ENCODE assay signal across 12 cellular contexts in genomic region chr5:90640484-90641059, GRCh38.
DNase-seq lines count a peak whose midpoint lies in the region; ATAC-seq, FAIRE-seq and TF ChIP-seq lines count a peak whose summit lies in the region.
"Had no signal": no experiment of that assay in that cellular context is flagged by ENCODE, and none has a peak within 500 bp of the region (broad histone marks: within the 10 kb centered on the region; RNA-seq: fewer than 3 reads in every experiment).

No MANE protein-coding gene starts in this region.

- ATAC-seq in GM18870 (IDR thresholded peaks at IDR 0.05; ENCODE audit: unreplicated experiment) (peak; percentile 61), HG02870 (IDR thresholded peaks at IDR 0.05; ENCODE audit: unreplicated experiment) (peak; percentile 62), GM12878 (peak; percentile 78), GM21381 (IDR thresholded peaks at IDR 0.05; ENCODE audit: unreplicated experiment) (no peak), Right ventricle myocardium inferior (no peak)
- ATAC-seq: T-cell had no signal

- in situ Hi-C loops in GM12878 (cut with MboI): no loop called here

- no peak for TF ChIP-seq EP300 in GM12878 (IDR thresholded peaks at IDR 0.05; ENCODE audit: borderline replicate concordance in 1 of 2, control insufficient read depth in 1 of 2, low read depth in 2 of 2, low read length in 2 of 2)

- H3K79me2 ChIP-seq in GM12878 (ENCODE audit: control insufficient read depth, insufficient read depth, low read length) (no peaks in the 10 kb centered on the region; the same call in none of the 2 replicates), smooth muscle cell (ENCODE audit: low read depth) (no peaks in the 10 kb centered on the region)

- H3K9ac ChIP-seq in GM12878 (ENCODE audit: control insufficient read depth, insufficient read depth, low read length): peak overlapping the region; percentile 52
- no peak overlapping the region for H3K9ac ChIP-seq in smooth muscle cell (ENCODE audit: low read depth)

- TF ChIP-seq POLR2A in GM12878 (IDR thresholded peaks at IDR 0.05; ENCODE audit: low read depth, low read length) (no peak), prostate gland (IDR thresholded peaks at IDR 0.05) (no peak)

- H3K4me2 ChIP-seq in GM12878 (ENCODE audit: control insufficient read depth, insufficient read depth) (peak overlapping the region; percentile 86), smooth muscle cell (no peak overlapping the region)

- no peaks in the 10 kb centered on the region for H3K36me3 ChIP-seq in GM12878 (ENCODE audit: control insufficient read depth in 2 of 2, insufficient read depth in 2 of 2, low read length in 1 of 2)
- no peaks in the 10 kb centered on the region for H3K36me3 ChIP-seq in prostate gland
- H3K36me3 ChIP-seq in smooth muscle cell (ENCODE audit: low read depth): no peaks in the 10 kb centered on the region
- H3K36me3 ChIP-seq: suprapubic skin had no signal

- RAD21 ChIA-PET in GM12878 (lab: Charles Lee; ENCODE audit: unreplicated experiment): interaction anchor here (0.7 to 1.9 kb wide), 9 partner anchors 9 to 743 kb away, joined by 3 to 8 read pairs (median 3); partner anchors contain the start of gene ARRDC3

- BruUV-seq in GM12878 (replicated peaks; lab: Mats Ljungman, UMichigan): no TSS peak

- H3K4me3 ChIP-seq in GM12878: peak overlapping the region; percentile 10; the same call in 1 of the 2 replicates
- no peak overlapping the region for H3K4me3 ChIP-seq in prostate gland
- no peak overlapping the region for H3K4me3 ChIP-seq in smooth muscle cell
- H3K4me3 ChIP-seq: suprapubic skin had no signal

- intact Hi-C loops in GM12878 (cut with micrococcal nuclease; ENCODE audit: unreplicated experiment): no loop called here
- intact Hi-C loops in prostate gland (cut with DNase I): no loop called here
- intact Hi-C loops in Right ventricle myocardium inferior (cut with DNase I): no loop called here

- TF ChIP-seq RAD21 in GM12878 (IDR thresholded peaks at IDR 0.05; ENCODE audit: insufficient read depth, low read depth, low read length): no peak

- H4K20me1 ChIP-seq in GM12878 (ENCODE audit: control insufficient read depth, insufficient read depth) (no peaks in the 10 kb centered on the region), smooth muscle cell (ENCODE audit: low read depth) (no peaks in the 10 kb centered on the region)

- no peaks in the 10 kb centered on the region for H3F3A ChIP-seq in smooth muscle cell (ENCODE audit: low read depth)

- SMC1A ChIA-PET in GM12878 (lab: Charles Lee; ENCODE audit: uncharacterized antibody, unreplicated experiment): interaction anchor here (0.6 to 3.6 kb wide), 12 partner anchors 9 to 323 kb away, joined by 3 to 31 read pairs (median 4); no protein-coding TSS in a partner anchor

- H3K4me1 ChIP-seq in GM12878 (ENCODE audit: control insufficient read depth, insufficient read depth, low read length): peaks cover 13% of the 10 kb centered on the region; the same call in 1 of the 2 replicates
- no peaks in the 10 kb centered on the region for H3K4me1 ChIP-seq in prostate gland (replicated peaks)
- peaks cover 7% of the 10 kb centered on the region for H3K4me1 ChIP-seq in smooth muscle cell (ENCODE audit: low read depth)
- H3K4me1 ChIP-seq: suprapubic skin had no signal

- peak overlapping the region; percentile 93 for H3K27ac ChIP-seq in GM12878 (ENCODE audit: control insufficient read depth, insufficient read depth)
- no peak overlapping the region for H3K27ac ChIP-seq in prostate gland
- H3K27ac ChIP-seq in smooth muscle cell (ENCODE audit: low read depth): no peak overlapping the region
- H3K27ac ChIP-seq: suprapubic skin had no signal

- 44% methylated on average over 5 of the region's 5 CpGs for WGBS in GM12878 (ENCODE audit: insufficient coverage, insufficient replicate concordance, low lambda C conversion rate, missing lambda C conversion rate)
- 31% methylated on average over 5 of the region's 5 CpGs for WGBS in prostate gland
- WGBS in smooth muscle cell (ENCODE audit: low lambda C conversion rate): 78% methylated on average over 5 of the region's 5 CpGs

- TF ChIP-seq CTCF in GM12878 (IDR thresholded peaks at IDR 0.05 in 2 of 3, conservative IDR thresholded peaks at IDR 0.05 in 1 of 3; ENCODE audit: control insufficient read depth in 2 of 3, extremely low read depth in 1 of 3, insufficient read depth in 1 of 3, low read depth in 3 of 3, low read length in 3 of 3) (no peak), prostate gland (IDR thresholded peaks at IDR 0.05) (no peak), smooth muscle cell (IDR thresholded peaks at IDR 0.05; ENCODE audit: borderline replicate concordance, insufficient read depth, poor library complexity, severe bottlenecking) (no peak)

- H2AFZ ChIP-seq in GM12878 (ENCODE audit: control insufficient read depth, low read depth, low read length) (peak overlapping the region; percentile 85), smooth muscle cell (ENCODE audit: low read depth) (no peak overlapping the region)

- DNase-seq in GM12878 (ENCODE audit: low read depth, low spot score) (peak; percentile 79), prostate gland (ENCODE audit: low spot score) (peak; percentile 11), smooth muscle cell (lab: John Stamatoyannopoulos, UW; ENCODE audit: unreplicated experiment) (no peak), Right ventricle myocardium inferior (ENCODE audit: missing footprints) (no peak)
- DNase-seq: EL, NCI-H187 treated with DMSO at 0.1 percent for 48 hours, T-cell had no signal

- H3K27me3 ChIP-seq in GM12878 (replicated peaks in 1 of 2; ENCODE audit: control insufficient read depth in 2 of 2, insufficient read depth in 2 of 2, low read length in 1 of 2) (no peaks in the 10 kb centered on the region), prostate gland (replicated peaks; ENCODE audit: insufficient read depth) (no peaks in the 10 kb centered on the region), smooth muscle cell (ENCODE audit: low read depth) (no peaks in the 10 kb centered on the region)
- H3K27me3 ChIP-seq: suprapubic skin had no signal

- POLR2A ChIA-PET in GM12878 (lab: Charles Lee): interaction anchor here (0.6 to 1.5 kb wide), 3 partner anchors 8 to 308 kb away, joined by 3 to 4 read pairs (median 3); no protein-coding TSS in a partner anchor

- CTCF ChIA-PET in GM12878 (lab: Yijun Ruan, JAX): interaction anchor here (0.9 to 1.0 kb wide), 3 partner anchors 9 to 36 kb away, joined by 3 to 5 read pairs (median 3); no protein-coding TSS in a partner anchor

- H3K9me3 ChIP-seq in GM12878 (replicated peaks; ENCODE audit: control insufficient read depth, insufficient read depth, low read length): peaks cover 2% of the 10 kb centered on the region; the same call in 2 of the 3 replicates
- no peaks in the 10 kb centered on the region for H3K9me3 ChIP-seq in prostate gland
- no peaks in the 10 kb centered on the region for H3K9me3 ChIP-seq in smooth muscle cell (replicated peaks; ENCODE audit: low read depth)
- H3K9me3 ChIP-seq: suprapubic skin had no signal

- no peak for FAIRE-seq in GM12878 (lab: Jason Lieb, UNC)
- FAIRE-seq: H1 had no signal

TF ChIP-seq in GM12878, 131 proteins besides CTCF, POLR2A, EP300 and RAD21 (continues in another document):
- no peak for TF ChIP-seq RFX5 (IDR thresholded peaks at IDR 0.05; ENCODE audit: low read depth, low read length)
- no peak for TF ChIP-seq BRCA1 (IDR thresholded peaks at IDR 0.05; ENCODE audit: low read depth, low read length)
- peak; percentile 16 for TF ChIP-seq SIX5 (IDR thresholded peaks at IDR 0.05; ENCODE audit: low read depth, low read length, severe bottlenecking)
- TF ChIP-seq KDM1A (IDR thresholded peaks at IDR 0.05; ENCODE audit: borderline replicate concordance): no peak
- peak; percentile 64 for TF ChIP-seq ATF2 (IDR thresholded peaks at IDR 0.05; ENCODE audit: low read length)
- TF ChIP-seq ATF7 (IDR thresholded peaks at IDR 0.05; ENCODE audit: low read depth): no peak
- peak; percentile 22 for TF ChIP-seq MEF2B (IDR thresholded peaks at IDR 0.05; ENCODE audit: partially characterized antibody, poor library complexity, severe bottlenecking)
- no peak for TF ChIP-seq CBFB (IDR thresholded peaks at IDR 0.05; ENCODE audit: low read depth)
- TF ChIP-seq IKZF2 (IDR thresholded peaks at IDR 0.05): peak; percentile 30 to 31; a peak in 2 of 4 replicates
- TF ChIP-seq RUNX3 (IDR thresholded peaks at IDR 0.05; ENCODE audit: low read length): peak; percentile 10; the same call in 1 of the 2 replicates
- no peak for TF ChIP-seq JUND (IDR thresholded peaks at IDR 0.05; ENCODE audit: low read depth, low read length)
- TF ChIP-seq BCL3 (IDR thresholded peaks at IDR 0.05; ENCODE audit: borderline replicate concordance, insufficient read depth, low read depth, low read length, poor library complexity, severe bottlenecking): peak; percentile 77
- no peak for TF ChIP-seq STAT3 (IDR thresholded peaks at IDR 0.05; ENCODE audit: low read depth, low read length)
- 0 out of 2 replicates have a peak, but pooled peaks have one; percentile 2 for TF ChIP-seq SMC3 (IDR thresholded peaks at IDR 0.05; ENCODE audit: borderline replicate concordance, low read length)
- TF ChIP-seq TCF3 (IDR thresholded peaks at IDR 0.05; ENCODE audit: borderline replicate concordance, insufficient read depth, low read depth, low read length): no peak
- TF ChIP-seq MEF2A (IDR thresholded peaks at IDR 0.05; ENCODE audit: insufficient read depth, low read depth, low read length): 0 out of 2 replicates have a peak, but pooled peaks have one; percentile 23
- TF ChIP-seq FOXM1 (IDR thresholded peaks at IDR 0.05; ENCODE audit: low read depth, low read length): 0 out of 2 replicates have a peak, but pooled peaks have one; percentile 52

Comparison
In these comparisons a context has a peak if more than half of its experiments do, and no peak if none do; other contexts are left out.
1. ATAC-seq: peak in GM18870 (single experiment), HG02870 (single experiment) and GM12878 (single experiment); none in GM21381 (single experiment) and Right ventricle myocardium inferior (single experiment).
2. DNase-seq: peak in GM12878 (single experiment) and prostate gland (single experiment); none in smooth muscle cell (single experiment) and Right ventricle myocardium inferior (single experiment).